16 cellular contexts compared by ENCODE assay signal in the genomic region with DNA sequence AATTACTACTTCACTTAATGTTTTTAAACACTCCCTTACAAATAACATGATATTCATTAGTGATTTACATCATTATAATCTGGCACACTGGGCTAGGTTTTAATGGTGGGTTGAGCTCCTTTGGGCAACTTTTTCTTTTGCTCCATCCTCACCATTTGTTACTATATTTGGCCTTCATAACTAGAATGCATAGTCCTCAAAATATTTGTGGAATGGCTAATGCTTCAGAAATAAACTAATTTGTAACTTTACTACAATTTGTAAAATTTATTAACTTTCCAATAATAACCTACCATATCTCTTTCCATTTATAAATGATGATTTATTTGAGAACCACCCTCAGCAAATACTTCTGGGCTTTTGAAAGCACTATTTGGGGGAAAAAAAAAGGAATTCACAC.
"Had no signal": no experiment of that assay in that cellular context is flagged by ENCODE, and none has a peak within 500 bp of the region (broad histone marks: within the 10 kb centered on the region; RNA-seq: fewer than 3 reads in every experiment).

No MANE protein-coding gene starts in this region.

- H3K36me3 ChIP-seq: adrenal gland, left ventricle myocardium inferior, ovary, stomach, WERI-Rb-1 had no signal

- H3K4me3 ChIP-seq: adrenal gland, body of pancreas, heart right ventricle, left ventricle myocardium inferior, ovary, stomach had no signal

- H3K4me1 Mint-ChIP-seq: activated naive CD4-positive, alpha-beta T cell treated with anti-CD3 and anti-CD28 coated beads, Interleukin-2, amount 10 ng/mL, durations not matched to agents 7 days and 5 days had no signal

- H3K9me3 ChIP-seq: adrenal gland, body of pancreas, heart right ventricle, left ventricle myocardium inferior, ovary, stomach had no signal

- H3K4me1 ChIP-seq: body of pancreas had no signal

- FAIRE-seq: frontal cortex, keratinocyte had no signal

- H3K27me3 Mint-ChIP-seq: activated naive CD4-positive, alpha-beta T cell treated with anti-CD3 and anti-CD28 coated beads, Interleukin-2, amount 10 ng/mL, durations not matched to agents 7 days and 5 days; activated T-helper 17 cell treated with anti-CD3 and anti-CD28 coated beads, Interleukin-2, amount 50 U/mL, for 72 hours; memory B cell had no signal

- DNase-seq: activated CD4-positive, alpha-beta T cell treated with anti-CD3 and anti-CD28 coated beads for 4 hours; activated CD8-positive, alpha-beta T cell treated with anti-CD3 and anti-CD28 coated beads, Interleukin-2, amount 10 ng/mL, durations not matched to agents 7 days and 5 days; activated naive CD4-positive, alpha-beta T cell treated with anti-CD3 and anti-CD28 coated beads, Interleukin-2, amount 10 ng/mL, durations not matched to agents 7 days and 5 days; adrenal gland; body of pancreas; heart right ventricle; left ventricle myocardium inferior; nephron progenitor cell; ovary; stomach; T-helper 1 cell; WERI-Rb-1 had no signal

- H3K27me3 ChIP-seq: adrenal gland, body of pancreas, heart right ventricle, ovary, stomach had no signal

- ATAC-seq: activated CD8-positive, alpha-beta T cell treated with anti-CD3 and anti-CD28 coated beads, Interleukin-2, amount 10 ng/mL, durations not matched to agents 7 days and 5 days; activated T-helper 17 cell treated with anti-CD3 and anti-CD28 coated beads, Interleukin-2, amount 50 U/mL, for 72 hours; body of pancreas; heart right ventricle had no signal

- H3K27ac Mint-ChIP-seq: activated CD8-positive, alpha-beta T cell treated with anti-CD3 and anti-CD28 coated beads, Interleukin-2, amount 10 ng/mL, durations not matched to agents 7 days and 5 days; activated naive CD4-positive, alpha-beta T cell treated with anti-CD3 and anti-CD28 coated beads, Interleukin-2, amount 10 ng/mL, durations not matched to agents 7 days and 5 days; activated T-helper 17 cell treated with anti-CD3 and anti-CD28 coated beads, Interleukin-2, amount 50 U/mL, for 72 hours; memory B cell; nephron progenitor cell had no signal

- H3K27ac ChIP-seq: adrenal gland, body of pancreas, heart right ventricle, left ventricle myocardium inferior, ovary, stomach, WERI-Rb-1 had no signal

- H3K36me3 Mint-ChIP-seq: activated naive CD4-positive, alpha-beta T cell treated with anti-CD3 and anti-CD28 coated beads, Interleukin-2, amount 10 ng/mL, durations not matched to agents 7 days and 5 days had no signal

- H3K9me3 Mint-ChIP-seq: activated naive CD4-positive, alpha-beta T cell treated with anti-CD3 and anti-CD28 coated beads, Interleukin-2, amount 10 ng/mL, durations not matched to agents 7 days and 5 days; activated T-helper 17 cell treated with anti-CD3 and anti-CD28 coated beads, Interleukin-2, amount 50 U/mL, for 72 hours; memory B cell; nephron progenitor cell had no signal

- H3K4me3 Mint-ChIP-seq: activated CD8-positive, alpha-beta T cell treated with anti-CD3 and anti-CD28 coated beads, Interleukin-2, amount 10 ng/mL, durations not matched to agents 7 days and 5 days; activated naive CD4-positive, alpha-beta T cell treated with anti-CD3 and anti-CD28 coated beads, Interleukin-2, amount 10 ng/mL, durations not matched to agents 7 days and 5 days; activated T-helper 17 cell treated with anti-CD3 and anti-CD28 coated beads, Interleukin-2, amount 50 U/mL, for 72 hours; memory B cell; nephron progenitor cell had no signal
